In the genomic region with DNA sequence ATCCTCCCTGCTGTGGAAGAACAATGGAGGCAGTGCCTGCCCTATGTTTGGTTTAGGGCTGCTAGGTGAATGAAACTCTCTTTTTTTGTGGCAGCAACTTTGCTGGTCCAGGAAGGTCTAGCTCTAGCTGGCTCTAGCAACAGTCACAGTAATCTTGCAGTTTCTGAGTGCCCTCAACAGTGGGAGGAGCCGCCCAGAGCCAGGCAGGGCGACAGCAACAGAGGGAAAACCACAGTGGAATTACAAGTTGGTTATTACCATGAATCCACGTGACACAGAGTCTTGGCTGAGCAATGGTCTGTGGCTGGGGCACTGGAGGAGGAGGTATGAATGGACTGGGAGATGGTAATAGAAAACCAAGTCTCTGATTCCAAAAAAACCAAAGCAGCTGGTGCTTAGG, we compare ENCODE assay signal across 9 cellular contexts. TPM values are rescaled to one million over a fixed set of nuclear protein-coding genes. Genes with fewer than 3 reads are reported as not detected.
DNase-seq lines count a peak whose midpoint lies in the region; ATAC-seq and TF ChIP-seq lines count a peak whose summit lies in the region.
"Had no signal": no experiment of that assay in that cellular context is flagged by ENCODE, and none has a peak within 500 bp of the region (broad histone marks: within the 10 kb centered on the region; RNA-seq: fewer than 3 reads in every experiment).

No MANE protein-coding gene starts in this region.

- H3K4me1 ChIP-seq in DOHH2 (ENCODE audit: control insufficient read depth, low read length) = peaks cover 67% of the 10 kb centered on the region
- H3K4me1 ChIP-seq in SJCRH30 = peaks cover 19% of the 10 kb centered on the region
- H3K4me1 ChIP-seq in muscle layer of colon (ENCODE audit: insufficient read depth, low read length) = peaks cover 30% of the 10 kb centered on the region

- intact Hi-C loops in dorsolateral prefrontal cortex (cut with DNase I) = no loop called here

- H3K9ac ChIP-seq in muscle layer of colon (ENCODE audit: low read length) = no peak overlapping the region

- H3K27ac ChIP-seq in DOHH2 (ENCODE audit: low read depth, low read length) = peak overlapping the region; percentile 82
- no peak overlapping the region for H3K27ac ChIP-seq in SJCRH30
- H3K27ac ChIP-seq in dorsolateral prefrontal cortex = peak overlapping the region; percentile 10 to 89 (median 77)
- peak overlapping the region; percentile 3 for H3K27ac ChIP-seq in muscle layer of colon (ENCODE audit: low read depth, low read length)
- H3K27ac ChIP-seq: PC-9 had no signal

- H3K4me3 ChIP-seq in DOHH2 (ENCODE audit: low read length) (peak overlapping the region; percentile 50), SJCRH30 (no peak overlapping the region), dorsolateral prefrontal cortex (peak overlapping the region in 9 of 59 donors; percentile 6 to 39 (median 16)), muscle layer of colon (ENCODE audit: low read depth in 1 of 2, low read length in 2 of 2) (no peak overlapping the region)
- H3K4me3 ChIP-seq: PC-9 had no signal

- DNase-seq in SJCRH30 (peak; percentile 75 to 87), dorsolateral prefrontal cortex (peak in 7 of 10 donors; percentile 65 to 75 (median 68)), cortex of kidney (lab: John Stamatoyannopoulos, UW) (no peak), cerebellum (ENCODE audit: low spot score) (no peak), NCI-H1092 treated with DMSO at 0.1 percent for 48 hours (lab: John Stamatoyannopoulos, UW) (no peak)

- peaks cover 71% of the 10 kb centered on the region for H3K36me3 ChIP-seq in DOHH2 (ENCODE audit: control insufficient read depth, low read length)
- peaks cover 14% of the 10 kb centered on the region for H3K36me3 ChIP-seq in SJCRH30
- H3K36me3 ChIP-seq in muscle layer of colon (ENCODE audit: insufficient read depth, low read length) = peaks cover 33% of the 10 kb centered on the region

- TF ChIP-seq CTCF in DOHH2 (IDR thresholded peaks at IDR 0.05; ENCODE audit: low read depth, low read length, poor library complexity, severe bottlenecking) (no peak), dorsolateral prefrontal cortex (IDR thresholded peaks at IDR 0.05 in 54 of 56, conservative IDR thresholded peaks at IDR 0.05 in 2 of 56; ENCODE audit: low read depth in 1 of 56, partially characterized antibody in 56 of 56) (peak in 4 of 56 donors; percentile 14 to 38 (median 20))

- H3K9me2 ChIP-seq in DOHH2 (replicated peaks; ENCODE audit: control insufficient read depth, low read length) = no peaks in the 10 kb centered on the region

- H3K9me3 ChIP-seq in DOHH2 (ENCODE audit: control insufficient read depth, insufficient read depth, low read length) (no peaks in the 10 kb centered on the region), SJCRH30 (replicated peaks) (no peaks in the 10 kb centered on the region), muscle layer of colon (ENCODE audit: low read length) (no peaks in the 10 kb centered on the region)

- peak; percentile 44 for ATAC-seq in HG03108 (IDR thresholded peaks at IDR 0.05; ENCODE audit: unreplicated experiment)

- peaks cover 67% of the 10 kb centered on the region for H3K79me2 ChIP-seq in DOHH2 (ENCODE audit: control insufficient read depth, low read length)

- H4K20me1 ChIP-seq in DOHH2 (ENCODE audit: control insufficient read depth, insufficient read depth, low read depth, low read length) = peaks cover 28% of the 10 kb centered on the region

- H3F3A ChIP-seq in DOHH2 (ENCODE audit: control insufficient read depth, insufficient read depth) = peaks cover 24% of the 10 kb centered on the region

- H3K27me3 ChIP-seq in DOHH2 (ENCODE audit: control insufficient read depth, low read length) (no peaks in the 10 kb centered on the region), SJCRH30 (no peaks in the 10 kb centered on the region), dorsolateral prefrontal cortex (no peaks in the 10 kb centered on the region), muscle layer of colon (ENCODE audit: control insufficient read depth in 1 of 2, insufficient read depth in 2 of 2, low read length in 2 of 2) (no peaks in the 10 kb centered on the region)

- peak overlapping the region; percentile 87 for H3K4me2 ChIP-seq in DOHH2 (ENCODE audit: low read length)
- H3K4me2 ChIP-seq: PC-9 had no signal

RNA-seq across cellular contexts. Expression of a gene that starts 10.3 kb away (rescaled TPM):
- total RNA-seq in SJCRH30 (2014; rRNA removed; shearing (Covaris generic)) = 0.28 and 0.32 TPM in 2 replicates
- 1 to 10 TPM in 8 of 120 experiments, under 1 TPM in 61, not detected in 51; 0.14 to 1.6 (median 0.43) TPM for total RNA-seq in dorsolateral prefrontal cortex
- 0.18 TPM for total RNA-seq in cerebellum
- total RNA-seq: PC-9 had no signal

RNA-seq across cellular contexts. Expression of a gene that starts 11.8 kb away (rescaled TPM):
- total RNA-seq in SJCRH30 (2014; rRNA removed; shearing (Covaris generic)) = 23.5 and 27.2 TPM in 2 replicates
- 100 to 1,000 TPM in 58 of 120 experiments, 10 to 100 TPM in 62; 65.5 to 174 (median 99.8) TPM for total RNA-seq in dorsolateral prefrontal cortex
- total RNA-seq in cerebellum = 13.6 TPM

RNA-seq across cellular contexts. Expression of a gene that starts 20.4 kb away (rescaled TPM):
- 0.12 TPM in 1 of 2 replicates, not detected in the other for total RNA-seq in SJCRH30 (2014; rRNA removed; shearing (Covaris generic))
- total RNA-seq in dorsolateral prefrontal cortex = 10 to 100 TPM in 119 of 120 experiments, 1 to 10 TPM in 1; 9.3 to 46.1 (median 17.9) TPM
- 2.4 TPM for total RNA-seq in cerebellum

RNA-seq across cellular contexts. Expression of a gene that starts 21.8 kb away (rescaled TPM):
- total RNA-seq in SJCRH30 (2014; rRNA removed; shearing (Covaris generic)) = 90.2 and 91.1 TPM in 2 replicates
- total RNA-seq in dorsolateral prefrontal cortex = 100 to 1,000 TPM in 66 of 120 experiments, 10 to 100 TPM in 54; 64.5 to 128 (median 101) TPM
- 37.7 TPM for total RNA-seq in cerebellum

RNA-seq across cellular contexts. Expression of a gene that starts 34.7 kb away (rescaled TPM):
- total RNA-seq in SJCRH30 (2014; rRNA removed; shearing (Covaris generic)) = 1.3 and 1.5 TPM in 2 replicates
- total RNA-seq in dorsolateral prefrontal cortex = 1 to 10 TPM in 106 of 120 experiments, under 1 TPM in 14; 0.33 to 4.9 (median 1.8) TPM
- 7.4 TPM for total RNA-seq in cerebellum

Comparison
In these comparisons a context has a peak if more than half of its experiments do, and no peak if none do; other contexts are left out.
1. DNase-seq: peak in SJCRH30 (2 of 2) and dorsolateral prefrontal cortex (7 of 10); none in cortex of kidney (single experiment), cerebellum (single experiment) and NCI-H1092 treated with DMSO at 0.1 percent for 48 hours (single experiment).